Comparison of ENCODE assay signal across 8 cellular contexts in the genomic region with DNA sequence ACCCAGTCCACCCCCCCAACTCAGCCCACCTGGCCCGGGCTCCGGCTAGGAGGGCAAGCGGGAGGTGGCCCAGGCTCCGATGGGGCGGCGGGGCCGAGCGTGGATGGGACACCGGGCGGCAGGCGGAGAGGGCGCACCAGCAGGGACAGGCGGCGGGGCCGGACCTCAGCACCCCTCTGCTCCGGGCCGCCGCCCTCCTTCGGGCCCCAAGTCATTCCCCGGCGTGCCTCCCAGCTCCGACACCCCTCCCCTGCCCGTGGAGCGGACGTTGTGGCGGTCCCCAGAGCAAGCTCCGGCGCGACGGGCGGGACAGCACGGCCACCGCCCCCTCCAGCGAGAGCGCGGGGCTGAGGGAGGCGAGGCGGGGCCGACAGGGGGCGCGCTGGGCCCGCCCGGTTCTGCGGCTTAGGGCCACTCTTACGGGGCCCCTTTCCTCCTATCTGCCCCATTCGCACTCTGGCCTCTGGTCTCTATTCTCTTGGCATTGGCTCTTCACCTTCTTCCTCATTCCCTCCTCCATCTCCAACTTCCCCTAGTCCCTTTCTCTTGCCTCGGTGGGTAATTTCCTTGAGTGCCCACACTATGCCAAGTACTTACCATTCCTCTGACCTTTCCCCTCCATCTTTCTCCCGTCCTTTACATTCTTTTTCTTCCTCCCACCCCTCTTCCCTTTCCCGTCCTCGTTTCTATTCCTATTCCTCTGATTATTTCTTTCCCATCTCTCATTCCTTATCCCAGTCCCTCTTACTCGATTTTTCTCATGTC. TPM values are rescaled to one million over a fixed set of nuclear protein-coding genes. Genes with fewer than 3 reads are reported as not detected.
DNase-seq lines count a peak whose midpoint lies in the region; ATAC-seq and TF ChIP-seq lines count a peak whose summit lies in the region.

No MANE protein-coding gene starts in this region.

- H3K4me3 ChIP-seq in HFF-Myc (replicated peaks; ENCODE audit: low read depth, low read length) (no peak overlapping the region), iPS-18c (ENCODE audit: insufficient read depth, low read depth, low read length) (peak overlapping the region; percentile 61; the same call in 1 of the 2 replicates)

- TF ChIP-seq CTCF in HFF-Myc (IDR thresholded peaks at IDR 0.05; ENCODE audit: low read depth, low read length, missing control alignments) = peak; percentile 68

- peaks cover 4% of the 10 kb centered on the region for H3K9me3 ChIP-seq in iPS-18c (ENCODE audit: control insufficient read depth, insufficient read depth, low read length)

- H3K4me1 Mint-ChIP-seq in activated naive CD8-positive, alpha-beta T cell treated with anti-CD3 and anti-CD28 coated beads, Interleukin-2, amount 10 ng/mL, durations not matched to agents 7 days and 5 days = peaks cover 10% of the 10 kb centered on the region

- peak; percentile 51 for DNase-seq in COLO668 (lab: John Stamatoyannopoulos, UW; ENCODE audit: unreplicated experiment)
- no peak for DNase-seq in HFF-Myc (ENCODE audit: extremely low read depth, low read depth)
- DNase-seq in SK-MEL-5 (ENCODE audit: low read depth, low spot score) = peak; percentile 47
- peak; percentile 82 for DNase-seq in activated naive CD8-positive, alpha-beta T cell treated with anti-CD3 and anti-CD28 coated beads, Interleukin-2, amount 10 ng/mL, durations not matched to agents 7 days and 5 days
- peak; percentile 52 for DNase-seq in stimulated activated CD4-positive, alpha-beta T cell treated with anti-CD3 and anti-CD28 coated beads, Interleukin-1b, Interleukin-23, amount 100 ng/mL, for 48 hours
- no peak for DNase-seq in kidney glomerular epithelial cell (lab: John Stamatoyannopoulos, UW)

- ATAC-seq in activated naive CD8-positive, alpha-beta T cell treated with anti-CD3 and anti-CD28 coated beads, Interleukin-2, amount 10 ng/mL, durations not matched to agents 7 days and 5 days (ENCODE audit: low read depth) = peak; percentile 87
- ATAC-seq in GM21360 (IDR thresholded peaks at IDR 0.05; ENCODE audit: unreplicated experiment) = no peak

- H3K4me3 Mint-ChIP-seq in activated naive CD8-positive, alpha-beta T cell treated with anti-CD3 and anti-CD28 coated beads, Interleukin-2, amount 10 ng/mL, durations not matched to agents 7 days and 5 days = peak overlapping the region; percentile 45

- in situ Hi-C loops in SK-MEL-5 (cut with HindIII; ENCODE audit: low pct_unique_long_range_greater_than_20kb, low sequenced_read_pairs) = loop anchor here (10.0 kb wide), 1 partner anchor 137 kb away; no protein-coding TSS in a partner anchor

- H3K9me3 Mint-ChIP-seq in activated naive CD8-positive, alpha-beta T cell treated with anti-CD3 and anti-CD28 coated beads, Interleukin-2, amount 10 ng/mL, durations not matched to agents 7 days and 5 days = no peaks in the 10 kb centered on the region

- H3K27ac Mint-ChIP-seq in activated naive CD8-positive, alpha-beta T cell treated with anti-CD3 and anti-CD28 coated beads, Interleukin-2, amount 10 ng/mL, durations not matched to agents 7 days and 5 days = no peak overlapping the region

- peaks cover 45% of the 10 kb centered on the region for H3K27me3 Mint-ChIP-seq in activated naive CD8-positive, alpha-beta T cell treated with anti-CD3 and anti-CD28 coated beads, Interleukin-2, amount 10 ng/mL, durations not matched to agents 7 days and 5 days

- peaks cover 2% of the 10 kb centered on the region for H3K36me3 Mint-ChIP-seq in activated naive CD8-positive, alpha-beta T cell treated with anti-CD3 and anti-CD28 coated beads, Interleukin-2, amount 10 ng/mL, durations not matched to agents 7 days and 5 days

- POLR2A ChIA-PET in activated naive CD8-positive, alpha-beta T cell treated with anti-CD3 and anti-CD28 coated beads, Interleukin-2, amount 10 ng/mL, durations not matched to agents 7 days and 5 days (lab: Charles Lee) = no interaction called here

RNA-seq across cellular contexts. Expression of a gene that starts 0.7 kb away (rescaled TPM):
- total RNA-seq in SK-MEL-5 (2014; rRNA removed; shearing (Covaris generic)) = not detected in 2 replicates
- not detected in 2 replicates for polyA plus RNA-seq in SK-MEL-5 (2015; cell fraction: cytosol; rRNA removed)
- polyA plus RNA-seq in SK-MEL-5 (2015; cell fraction: nucleus; rRNA removed) = not detected in 2 replicates
- not detected for total RNA-seq in activated naive CD8-positive, alpha-beta T cell treated with anti-CD3 and anti-CD28 coated beads, Interleukin-2, amount 10 ng/mL, durations not matched to agents 7 days and 5 days

RNA-seq across cellular contexts. Expression of a gene that starts 18.8 kb away (rescaled TPM):
- total RNA-seq in SK-MEL-5 (2014; rRNA removed; shearing (Covaris generic)) = not detected in 2 replicates
- not detected in 2 replicates for polyA plus RNA-seq in SK-MEL-5 (2015; cell fraction: cytosol; rRNA removed)
- polyA plus RNA-seq in SK-MEL-5 (2015; cell fraction: nucleus; rRNA removed) = not detected in 2 replicates
- not detected for total RNA-seq in activated naive CD8-positive, alpha-beta T cell treated with anti-CD3 and anti-CD28 coated beads, Interleukin-2, amount 10 ng/mL, durations not matched to agents 7 days and 5 days

RNA-seq across cellular contexts. Expression of a gene that starts 42.1 kb away (rescaled TPM):
- not detected in 2 replicates for total RNA-seq in SK-MEL-5 (2014; rRNA removed; shearing (Covaris generic))
- polyA plus RNA-seq in SK-MEL-5 (2015; cell fraction: cytosol; rRNA removed) = not detected in 2 replicates
- not detected in 2 replicates for polyA plus RNA-seq in SK-MEL-5 (2015; cell fraction: nucleus; rRNA removed)
- 1 to 10 TPM; 1.6 to 2.2 TPM for total RNA-seq in activated naive CD8-positive, alpha-beta T cell treated with anti-CD3 and anti-CD28 coated beads, Interleukin-2, amount 10 ng/mL, durations not matched to agents 7 days and 5 days

RNA-seq across cellular contexts. Expression of a gene that starts 58.8 kb away (rescaled TPM):
- total RNA-seq in SK-MEL-5 (2014; rRNA removed; shearing (Covaris generic)) = 93.5 and 94.6 TPM in 2 replicates
- 92.2 and 107 TPM in 2 replicates for polyA plus RNA-seq in SK-MEL-5 (2015; cell fraction: cytosol; rRNA removed)
- 77.1 and 83.4 TPM in 2 replicates for polyA plus RNA-seq in SK-MEL-5 (2015; cell fraction: nucleus; rRNA removed)
- 10 to 100 TPM; 29.5 to 31.2 TPM for total RNA-seq in activated naive CD8-positive, alpha-beta T cell treated with anti-CD3 and anti-CD28 coated beads, Interleukin-2, amount 10 ng/mL, durations not matched to agents 7 days and 5 days

Comparison
In these comparisons a context has a peak if more than half of its experiments do, and no peak if none do; other contexts are left out.
1. DNase-seq: peak in COLO668 (single experiment), SK-MEL-5 (single experiment), activated naive CD8-positive, alpha-beta T cell treated with anti-CD3 and anti-CD28 coated beads, Interleukin-2, amount 10 ng/mL, durations not matched to agents 7 days and 5 days (single experiment) and stimulated activated CD4-positive, alpha-beta T cell treated with anti-CD3 and anti-CD28 coated beads, Interleukin-1b, Interleukin-23, amount 100 ng/mL, for 48 hours (single experiment); none in HFF-Myc (single experiment) and kidney glomerular epithelial cell (single experiment).